7 cellular contexts compared by ENCODE assay signal in the genomic region with DNA sequence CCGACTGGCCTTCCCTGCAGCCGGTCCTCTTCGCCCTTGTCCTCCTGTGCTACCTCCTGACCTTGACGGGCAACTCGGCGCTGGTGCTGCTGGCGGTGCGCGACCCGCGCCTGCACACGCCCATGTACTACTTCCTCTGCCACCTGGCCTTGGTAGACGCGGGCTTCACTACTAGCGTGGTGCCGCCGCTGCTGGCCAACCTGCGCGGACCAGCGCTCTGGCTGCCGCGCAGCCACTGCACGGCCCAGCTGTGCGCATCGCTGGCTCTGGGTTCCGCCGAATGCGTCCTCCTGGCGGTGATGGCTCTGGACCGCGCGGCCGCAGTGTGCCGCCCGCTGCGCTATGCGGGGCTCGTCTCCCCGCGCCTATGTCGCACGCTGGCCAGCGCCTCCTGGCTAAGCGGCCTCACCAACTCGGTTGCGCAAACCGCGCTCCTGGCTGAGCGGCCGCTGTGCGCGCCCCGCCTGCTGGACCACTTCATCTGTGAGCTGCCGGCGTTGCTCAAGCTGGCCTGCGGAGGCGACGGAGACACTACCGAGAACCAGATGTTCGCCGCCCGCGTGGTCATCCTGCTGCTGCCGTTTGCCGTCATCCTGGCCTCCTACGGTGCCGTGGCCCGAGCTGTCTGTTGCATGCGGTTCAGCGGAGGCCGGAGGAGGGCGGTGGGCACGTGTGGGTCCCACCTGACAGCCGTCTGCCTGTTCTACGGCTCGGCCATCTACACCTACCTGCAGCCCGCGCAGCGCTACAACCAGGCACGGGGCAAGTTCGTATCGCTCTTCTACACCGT. TPM values are rescaled to one million over a fixed set of nuclear protein-coding genes. Genes with fewer than 3 reads are reported as not detected.
DNase-seq lines count a peak whose midpoint lies in the region; ATAC-seq and TF ChIP-seq lines count a peak whose summit lies in the region.

No MANE protein-coding gene starts in this region.

- DNase-seq in HCEC 1CT (peak; percentile 18), naive B cell (peak; percentile 26), uterus (peak; percentile 49 to 72), SJCRH30 (no peak)
- peak; percentile 40 for DNase-seq in activated CD4-positive, alpha-beta T cell treated with anti-CD3 and anti-CD28 coated beads for 48 hours

- H3K27ac ChIP-seq in uterus = peak overlapping the region; percentile 4 to 41
- no peak overlapping the region for H3K27ac ChIP-seq in SJCRH30

- H3K27me3 Mint-ChIP-seq in naive B cell = peaks cover 43 to 70% (median 61%) of the 10 kb centered on the region in 3 donors

- intact Hi-C loops in uterus (cut with DNase I; ENCODE audit: low total_unique reads) = no loop called here

- ATAC-seq in esophagus mucosa (peak; percentile 50), naive B cell (ENCODE audit: low read depth in 2 of 2) (peak; percentile 63 to 70), GM18858 (IDR thresholded peaks at IDR 0.05; ENCODE audit: unreplicated experiment) (no peak)

- TF ChIP-seq POLR2A in uterus (IDR thresholded peaks at IDR 0.05) = no peak

- H3K36me3 Mint-ChIP-seq in naive B cell = no peaks in the 10 kb centered on the region

- peak overlapping the region; percentile 86 to 98 (median 91) for H3K4me3 Mint-ChIP-seq in naive B cell

- no peaks in the 10 kb centered on the region for H3K9me3 ChIP-seq in uterus
- no peaks in the 10 kb centered on the region for H3K9me3 ChIP-seq in SJCRH30 (replicated peaks)

- H3K4me1 ChIP-seq in uterus (peaks cover 0 to 5% of the 10 kb centered on the region in 2 donors), SJCRH30 (no peaks in the 10 kb centered on the region)

- peak overlapping the region in 1 of 6 donors; percentile 80 for H3K27ac Mint-ChIP-seq in naive B cell

- H3K4me1 Mint-ChIP-seq in naive B cell = peaks cover 4 to 19% (median 15%) of the 10 kb centered on the region in 3 donors

- H3K27me3 ChIP-seq in uterus (peaks cover 0 to 18% of the 10 kb centered on the region in 2 donors), SJCRH30 (no peaks in the 10 kb centered on the region)

- H3K36me3 ChIP-seq in uterus (no peaks in the 10 kb centered on the region), SJCRH30 (no peaks in the 10 kb centered on the region)

- TF ChIP-seq CTCF in uterus (IDR thresholded peaks at IDR 0.05) = peak in 3 of 4 experiments; percentile 1 to 34 (median 24)

- H3K4me3 ChIP-seq in uterus (peak overlapping the region; percentile 23 to 24), SJCRH30 (no peak overlapping the region)

- H3K9me3 Mint-ChIP-seq in naive B cell = peaks cover 0 to 5% (median 0%) of the 10 kb centered on the region in 7 donors

RNA-seq across cellular contexts. Expression of a gene that starts 6.1 kb away (rescaled TPM):
- total RNA-seq in esophagus mucosa = 1.00 TPM
- not detected for polyA plus RNA-seq in naive B cell (ENCODE audit: low read depth in 6 of 6)
- total RNA-seq in uterus = under 1 TPM in 1 of 4 donors, not detected in 3; 0.41 TPM
- not detected in 2 replicates for total RNA-seq in SJCRH30 (2014; rRNA removed; shearing (Covaris generic))

RNA-seq across cellular contexts. Expression of a gene that starts 31.5 kb away (rescaled TPM):
- total RNA-seq in esophagus mucosa = not detected
- polyA plus RNA-seq in naive B cell (ENCODE audit: low read depth in 6 of 6) = under 1 TPM in 2 of 6 donors, not detected in 4; 0.15 to 0.17 TPM
- not detected for total RNA-seq in uterus
- total RNA-seq in SJCRH30 (2014; rRNA removed; shearing (Covaris generic)) = not detected in 2 replicates

Comparison
In these comparisons a context has a peak if more than half of its experiments do, and no peak if none do; other contexts are left out.
1. DNase-seq: peak in HCEC 1CT (single experiment), activated CD4-positive, alpha-beta T cell treated with anti-CD3 and anti-CD28 coated beads for 48 hours (single experiment), naive B cell (single experiment) and uterus (2 of 2); none in SJCRH30 (0 of 2).